ENCODE assay signal across 20 cellular contexts in the genomic region with DNA sequence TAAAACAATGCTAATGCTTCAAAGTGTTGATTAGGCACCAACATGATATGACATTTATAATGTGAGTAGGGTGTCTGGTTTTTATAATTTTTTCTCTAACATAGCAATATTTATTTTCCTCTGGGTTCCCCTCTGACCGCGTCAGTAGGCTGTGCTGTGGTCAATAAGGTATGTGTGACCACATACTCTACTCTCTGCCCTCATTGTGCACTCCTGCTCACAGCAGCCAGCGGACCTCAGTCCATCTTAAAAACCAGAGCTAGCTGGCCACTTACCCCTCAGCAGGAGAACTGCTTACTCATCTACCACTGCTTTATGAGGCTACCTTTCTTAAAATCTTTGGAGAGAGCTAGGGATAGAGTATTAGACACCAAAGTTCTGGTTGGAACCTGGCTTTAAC.
"Had no signal": no experiment of that assay in that cellular context is flagged by ENCODE, and none has a peak within 500 bp of the region (broad histone marks: within the 10 kb centered on the region; RNA-seq: fewer than 3 reads in every experiment).

No MANE protein-coding gene starts in this region.

- H3K9me3 ChIP-seq: adrenal gland, breast epithelium had no signal

- H3K27ac Mint-ChIP-seq: activated CD4-positive, alpha-beta T cell treated with anti-CD3 and anti-CD28 coated beads for 36 hours; activated CD8-positive, alpha-beta T cell treated with anti-CD3 and anti-CD28 coated beads for 36 hours; activated naive CD8-positive, alpha-beta T cell treated with anti-CD3 and anti-CD28 coated beads, Interleukin-2, amount 10 ng/mL, durations not matched to agents 7 days and 5 days had no signal

- ATAC-seq: activated CD4-positive, alpha-beta T cell treated with anti-CD3 and anti-CD28 coated beads for 36 hours; activated CD8-positive, alpha-beta T cell treated with anti-CD3 and anti-CD28 coated beads for 36 hours had no signal

- H3K27ac ChIP-seq: adrenal gland, breast epithelium, WERI-Rb-1 had no signal

- H3K4me3 ChIP-seq: adrenal gland, breast epithelium had no signal

- H3K36me3 ChIP-seq: adrenal gland, breast epithelium, WERI-Rb-1 had no signal

- H3K9me3 Mint-ChIP-seq: activated CD8-positive, alpha-beta T cell treated with anti-CD3 and anti-CD28 coated beads for 36 hours; activated naive CD8-positive, alpha-beta T cell treated with anti-CD3 and anti-CD28 coated beads, Interleukin-2, amount 10 ng/mL, durations not matched to agents 7 days and 5 days had no signal

- H3K4me1 ChIP-seq: adrenal gland, breast epithelium had no signal

- H3K4me1 Mint-ChIP-seq: activated CD4-positive, alpha-beta T cell treated with anti-CD3 and anti-CD28 coated beads for 36 hours; activated naive CD8-positive, alpha-beta T cell treated with anti-CD3 and anti-CD28 coated beads, Interleukin-2, amount 10 ng/mL, durations not matched to agents 7 days and 5 days had no signal

- H3K27me3 ChIP-seq: adrenal gland had no signal

- DNase-seq: activated CD4-positive, alpha-beta T cell treated with anti-CD3 and anti-CD28 coated beads for 36 hours; activated CD4-positive, alpha-beta T cell treated with anti-CD3 and anti-CD28 coated beads, Interleukin-2, amount 50 U/mL, for 1 hour; activated CD8-positive, alpha-beta memory T cell treated with anti-CD3 and anti-CD28 coated beads, Interleukin-2, amount 50 U/mL, for 48 hours; activated CD8-positive, alpha-beta T cell treated with anti-CD3 and anti-CD28 coated beads for 36 hours; activated naive CD4-positive, alpha-beta T cell treated with anti-CD3 and anti-CD28 coated beads, Interleukin-2, amount 50 U/mL, for 16 hours; activated naive CD8-positive, alpha-beta T cell treated with anti-CD3 and anti-CD28 coated beads, Interleukin-2, amount 10 ng/mL, durations not matched to agents 7 days and 5 days; activated T-cell treated with anti-CD3 and anti-CD28 coated beads, Interleukin-2, amount 50 U/mL, for 1 hour; anterior cingulate cortex; caudate nucleus; MM.1S; NCI-H146; NCI-H187 treated with DMSO at 0.1 percent for 48 hours; NCI-H2081 treated with DMSO at 0.1 percent for 48 hours; NCI-H446; NCI-H524; SHP77 treated with DMSO at 0.1 percent for 48 hours; T-helper 1 cell; WERI-Rb-1 had no signal

- H3K36me3 Mint-ChIP-seq: activated naive CD8-positive, alpha-beta T cell treated with anti-CD3 and anti-CD28 coated beads, Interleukin-2, amount 10 ng/mL, durations not matched to agents 7 days and 5 days had no signal

- H3K4me3 Mint-ChIP-seq: activated CD4-positive, alpha-beta T cell treated with anti-CD3 and anti-CD28 coated beads for 36 hours; activated CD8-positive, alpha-beta T cell treated with anti-CD3 and anti-CD28 coated beads for 36 hours; activated naive CD8-positive, alpha-beta T cell treated with anti-CD3 and anti-CD28 coated beads, Interleukin-2, amount 10 ng/mL, durations not matched to agents 7 days and 5 days had no signal
